Comparison of ENCODE assay signal across 8 cellular contexts in the genomic region with DNA sequence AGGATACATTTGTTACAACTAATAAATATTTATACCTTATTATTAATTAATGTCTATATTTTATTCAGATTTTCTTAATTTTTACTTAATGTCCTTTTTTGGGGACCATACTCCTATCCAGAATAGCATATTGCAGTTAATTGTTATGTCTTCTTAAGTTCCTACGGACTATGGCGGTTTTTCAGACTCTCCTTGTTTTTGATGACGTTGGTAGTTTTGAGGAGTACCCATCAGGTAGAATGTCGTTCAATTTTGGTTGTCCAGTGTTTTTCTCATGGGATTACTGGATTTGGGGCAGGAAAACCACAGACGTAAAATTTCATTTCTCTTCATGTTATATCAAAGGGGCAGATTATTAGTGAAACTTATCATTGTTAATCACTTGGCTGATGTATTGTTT.
"Had no signal": no experiment of that assay in that cellular context is flagged by ENCODE, and none has a peak within 500 bp of the region (broad histone marks: within the 10 kb centered on the region; RNA-seq: fewer than 3 reads in every experiment).

No MANE protein-coding gene starts in this region.

- FAIRE-seq: G401.6, GM12878, GM12891, GM12892, GM18507, GM19239 had no signal

- H3K4me3 ChIP-seq: GM12878 had no signal

- ATAC-seq: GM12878 had no signal

- DNase-seq: GDM1, GF-D8 had no signal
